19 cellular contexts compared by ENCODE assay signal in genomic region chr2:37350917-37351316, GRCh38. TPM values are rescaled to one million over a fixed set of nuclear protein-coding genes. Genes with fewer than 3 reads are reported as not detected.
DNase-seq lines count a peak whose midpoint lies in the region; ATAC-seq, FAIRE-seq and TF ChIP-seq lines count a peak whose summit lies in the region.
"Had no signal": no experiment of that assay in that cellular context is flagged by ENCODE, and none has a peak within 500 bp of the region (broad histone marks: within the 10 kb centered on the region; RNA-seq: fewer than 3 reads in every experiment).

No MANE protein-coding gene starts in this region.

- POLR2A ChIA-PET in WTC11 (lab: Charles Lee), result no interaction called here

- H3K18ac ChIP-seq in mesenchymal stem cell (ENCODE audit: low read depth in 1 of 2, low read length in 2 of 2), result no peak overlapping the region

- H3K79me1 ChIP-seq in mesenchymal stem cell (replicated peaks; ENCODE audit: low read length, poor library complexity, severe bottlenecking), result no peaks in the 10 kb centered on the region

- H3K4me3 ChIP-seq in BLaER1 treated with 17β-estradiol and CSF1 and Interleukin-3, amounts not matched to agents 10 nM and 100 nM, result no peak overlapping the region
- no peak overlapping the region for H3K4me3 ChIP-seq in mesenchymal stem cell (ENCODE audit: insufficient read depth in 1 of 2, low read depth in 1 of 2, low read length in 2 of 2)
- H3K4me3 ChIP-seq in right atrium auricular region, result no peak overlapping the region
- H3K4me3 ChIP-seq: PC-9 had no signal

- peak overlapping the region; percentile 19; the same call in 1 of the 2 replicates for H3K27ac Mint-ChIP-seq in WTC11
- H3K27ac Mint-ChIP-seq: HFFc6 had no signal

- H2BK15ac ChIP-seq in mesenchymal stem cell (ENCODE audit: low read depth, poor library complexity, severe bottlenecking), result no peak overlapping the region

- peaks cover 17 to 33% (median 27%) of the 10 kb centered on the region in 10 experiments for H3K4me1 ChIP-seq in BLaER1 treated with 17β-estradiol and CSF1 and Interleukin-3, amounts not matched to agents 10 nM and 100 nM
- H3K4me1 ChIP-seq in mesenchymal stem cell (ENCODE audit: control insufficient read depth, insufficient read depth, low read depth, low read length) (no peaks in the 10 kb centered on the region), right atrium auricular region (no peaks in the 10 kb centered on the region)

- no peak overlapping the region for H4K91ac ChIP-seq in mesenchymal stem cell (ENCODE audit: low read length)

- H3K4me2 ChIP-seq in BLaER1 treated with 17β-estradiol and CSF1 and Interleukin-3, amounts not matched to agents 10 nM and 100 nM, result peak overlapping the region in 10 of 11 experiments; percentile 21 to 88 (median 68); a peak in 16 of 22 replicates
- no peak overlapping the region for H3K4me2 ChIP-seq in mesenchymal stem cell (ENCODE audit: low read length, poor library complexity, severe bottlenecking)
- H3K4me2 ChIP-seq: PC-9 had no signal

- no peak overlapping the region for H2BK5ac ChIP-seq in mesenchymal stem cell (ENCODE audit: low read depth, low read length, poor library complexity, severe bottlenecking)

- H3K4me3 Mint-ChIP-seq in WTC11, result no peak overlapping the region
- H3K4me3 Mint-ChIP-seq: HFFc6 had no signal

- no peaks in the 10 kb centered on the region for H3K36me3 ChIP-seq in BLaER1 treated with 17β-estradiol and CSF1 and Interleukin-3, amounts not matched to agents 10 nM and 100 nM
- H3K36me3 ChIP-seq in mesenchymal stem cell (ENCODE audit: control insufficient read depth in 1 of 2, insufficient read depth in 2 of 2, low read depth in 1 of 2, low read length in 2 of 2) (no peaks in the 10 kb centered on the region), right atrium auricular region (no peaks in the 10 kb centered on the region)

- H3K27me3 Mint-ChIP-seq in WTC11 (ENCODE audit: low read depth), result no peaks in the 10 kb centered on the region

- H4K20me1 ChIP-seq in BLaER1 treated with 17β-estradiol and CSF1 and Interleukin-3, amounts not matched to agents 10 nM and 100 nM, result no peaks in the 10 kb centered on the region; a peak in 1 of 22 replicates

- H3K9me3 Mint-ChIP-seq in WTC11, result no peaks in the 10 kb centered on the region
- H3K9me3 Mint-ChIP-seq: HFFc6 had no signal

- H3K27ac ChIP-seq in BLaER1 treated with 17β-estradiol and CSF1 and Interleukin-3, amounts not matched to agents 10 nM and 100 nM, result no peak overlapping the region
- H3K27ac ChIP-seq in mesenchymal stem cell (ENCODE audit: low read length, poor library complexity, severe bottlenecking) (no peak overlapping the region), right atrium auricular region (no peak overlapping the region)
- H3K27ac ChIP-seq: PC-9 had no signal

- no peak overlapping the region for H3K4ac ChIP-seq in mesenchymal stem cell (ENCODE audit: low read depth in 1 of 2, low read length in 2 of 2)

- no peak overlapping the region for H2BK12ac ChIP-seq in mesenchymal stem cell (ENCODE audit: low read length in 2 of 2)

- no peak overlapping the region for H2BK120ac ChIP-seq in mesenchymal stem cell (ENCODE audit: low read depth, low read length)

- FAIRE-seq in GM18507 (lab: Jason Lieb, UNC), result peak; percentile 35
- FAIRE-seq: G401.6, GM12891, H1 had no signal

- no peak overlapping the region for H3K23ac ChIP-seq in mesenchymal stem cell (ENCODE audit: low read length in 2 of 2)

- H2AFZ ChIP-seq in mesenchymal stem cell (ENCODE audit: low read depth, low read length), result no peak overlapping the region
- H2AFZ ChIP-seq: PC-9 had no signal

- no peak overlapping the region for H3K9ac ChIP-seq in BLaER1 treated with 17β-estradiol and CSF1 and Interleukin-3, amounts not matched to agents 10 nM and 100 nM
- peak overlapping the region; percentile 39 for H3K9ac ChIP-seq in mesenchymal stem cell (ENCODE audit: low read length)

- CTCF ChIA-PET in WTC11 (lab: Charles Lee), result no interaction called here

- no peak for ATAC-seq in WTC11
- no peak for ATAC-seq in GM18517 (IDR thresholded peaks at IDR 0.05; ENCODE audit: unreplicated experiment)

- 64% methylated on average over 3 of the region's 3 CpGs for WGBS in mesenchymal stem cell

- no peaks in the 10 kb centered on the region for H3K36me3 Mint-ChIP-seq in WTC11

- H3K27me3 ChIP-seq in BLaER1 treated with 17β-estradiol and CSF1 and Interleukin-3, amounts not matched to agents 10 nM and 100 nM, result peaks cover 0 to 24% (median 17%) of the 10 kb centered on the region in 11 experiments; a peak in 16 of 22 replicates
- H3K27me3 ChIP-seq in mesenchymal stem cell (ENCODE audit: control insufficient read depth in 1 of 2, insufficient read depth in 1 of 2, low read length in 2 of 2) (no peaks in the 10 kb centered on the region), right atrium auricular region (no peaks in the 10 kb centered on the region)

- H2AK5ac ChIP-seq in mesenchymal stem cell (ENCODE audit: low read length, severe bottlenecking), result no peak overlapping the region

- H4K8ac ChIP-seq in mesenchymal stem cell (ENCODE audit: low read length), result no peak overlapping the region

- DNase-seq in GM18507 (ENCODE audit: extremely low spot score, insufficient read length, low read depth) (no peak), WTC11 (ENCODE audit: low spot score) (no peak), mesenchymal stem cell (peak; percentile 2), right atrium auricular region (ENCODE audit: low spot score) (no peak), NCI-H2227 (lab: John Stamatoyannopoulos, UW; ENCODE audit: unreplicated experiment) (no peak), UCSD-AML1 (lab: John Stamatoyannopoulos, UW; ENCODE audit: unreplicated experiment) (no peak)
- DNase-seq: DMS79, KBM-7, NCI-H1105, NCI-H1694 treated with DMSO at 0.1 percent for 48 hours, NCI-H2171, NCI-H524, PC-9 had no signal

- H3K4me1 Mint-ChIP-seq in WTC11, result peaks cover 49% of the 10 kb centered on the region

- no peak overlapping the region for H3K14ac ChIP-seq in mesenchymal stem cell (ENCODE audit: low read length in 2 of 2)

- no peaks in the 10 kb centered on the region for H3K9me3 ChIP-seq in BLaER1 treated with 17β-estradiol and CSF1 and Interleukin-3, amounts not matched to agents 10 nM and 100 nM (replicated peaks in 1 of 11)
- H3K9me3 ChIP-seq in mesenchymal stem cell (ENCODE audit: control insufficient read depth, low read length), result no peaks in the 10 kb centered on the region
- H3K9me3 ChIP-seq in right atrium auricular region, result no peaks in the 10 kb centered on the region

- TF ChIP-seq CTCF in WTC11 (IDR thresholded peaks at IDR 0.05), result no peak
- TF ChIP-seq CTCF in right atrium auricular region (IDR thresholded peaks at IDR 0.05), result no peak

TF ChIP-seq in WTC11, 78 proteins besides CTCF, POLR2A, EP300 and RAD21:
- TF ChIP-seq PRRX2 (CRISPR knock-in tag; IDR thresholded peaks at IDR 0.05) (no peak), NR2C2 (CRISPR knock-in tag; IDR thresholded peaks at IDR 0.05) (no peak), ZNF671 (CRISPR knock-in tag; IDR thresholded peaks at IDR 0.05) (no peak), CREM (CRISPR knock-in tag; IDR thresholded peaks at IDR 0.05) (no peak), TCF7 (CRISPR knock-in tag; IDR thresholded peaks at IDR 0.05; ENCODE audit: low read depth) (no peak), ARID4B (CRISPR knock-in tag; IDR thresholded peaks at IDR 0.05; ENCODE audit: borderline replicate concordance) (no peak)

RNA-seq across cellular contexts. Expression of gene QPCT, which starts 6.5 kb away (rescaled TPM):
- total RNA-seq in WTC11 (2021), result 13.6 to 19.9 TPM (median 19.5 TPM) in 3 replicates
- polyA plus RNA-seq in mesenchymal stem cell (2013, experiment 1 of 2), result 9.6 TPM
- polyA plus RNA-seq in mesenchymal stem cell (2013, experiment 2 of 2), result 10.1 TPM
- 10 to 100 TPM in 1 of 2 donors, 1 to 10 TPM in 1; 1.1 to 10.1 TPM for total RNA-seq in right atrium auricular region

RNA-seq across cellular contexts. Expression of gene PRKD3, which starts 26.3 kb away (rescaled TPM):
- total RNA-seq in WTC11 (2021) (65.9 to 82.1 TPM (median 68.5 TPM) in 3 replicates), right atrium auricular region (10 to 100 TPM; 13.0 to 20.6 TPM)
- polyA plus RNA-seq in mesenchymal stem cell (2013, experiment 1 of 2), result 15.0 TPM
- polyA plus RNA-seq in mesenchymal stem cell (2013, experiment 2 of 2), result 15.8 TPM
